ENCODE assay signal across 17 cellular contexts in genomic region chr10:11680496-11680895, GRCh38.
DNase-seq lines count a peak whose midpoint lies in the region; ATAC-seq, FAIRE-seq and TF ChIP-seq lines count a peak whose summit lies in the region.
"Had no signal": no experiment of that assay in that cellular context is flagged by ENCODE, and none has a peak within 500 bp of the region (broad histone marks: within the 10 kb centered on the region; RNA-seq: fewer than 3 reads in every experiment).

No MANE protein-coding gene starts in this region.

- H3K9me1 ChIP-seq in endothelial cell of umbilical vein (replicated peaks; ENCODE audit: control insufficient read depth, extremely low read depth, insufficient read depth, low read length): no peaks in the 10 kb centered on the region

- TF ChIP-seq CTCF in DOHH2 (IDR thresholded peaks at IDR 0.05; ENCODE audit: low read depth, low read length, poor library complexity, severe bottlenecking) (no peak), SU-DHL-6 (IDR thresholded peaks at IDR 0.05; ENCODE audit: insufficient read depth, low read length, poor library complexity, severe bottlenecking) (no peak), endothelial cell of umbilical vein (IDR thresholded peaks at IDR 0.05; ENCODE audit: extremely low read depth in 1 of 2, insufficient read depth in 1 of 2, low read depth in 1 of 2, low read length in 2 of 2) (no peak), spleen (IDR thresholded peaks at IDR 0.05 in 8 of 11, conservative IDR thresholded peaks at IDR 0.05 in 3 of 11) (no peak), A673 (conservative IDR thresholded peaks at IDR 0.05; ENCODE audit: low read depth, low read length) (no peak)

- peaks cover 29% of the 10 kb centered on the region for H3K79me2 ChIP-seq in DOHH2 (ENCODE audit: control insufficient read depth, low read length)
- H3K79me2 ChIP-seq in SU-DHL-6 (ENCODE audit: insufficient read depth, low read length): peaks cover 1% of the 10 kb centered on the region; the same call in 1 of the 2 replicates
- H3K79me2 ChIP-seq in endothelial cell of umbilical vein (ENCODE audit: control insufficient read depth, insufficient read depth, low read length): no peaks in the 10 kb centered on the region

- H4K20me1 ChIP-seq in DOHH2 (ENCODE audit: control insufficient read depth, insufficient read depth, low read depth, low read length): no peaks in the 10 kb centered on the region
- no peaks in the 10 kb centered on the region for H4K20me1 ChIP-seq in SU-DHL-6 (ENCODE audit: low read depth, low read length)
- H4K20me1 ChIP-seq in endothelial cell of umbilical vein (replicated peaks; ENCODE audit: control insufficient read depth, extremely low read depth, insufficient read depth, low read length): no peaks in the 10 kb centered on the region

- H2AFZ ChIP-seq in SU-DHL-6 (ENCODE audit: low read depth, low read length, severe bottlenecking) (no peak overlapping the region), endothelial cell of umbilical vein (ENCODE audit: low read depth, low read length) (no peak overlapping the region)

- H3K9me2 ChIP-seq in DOHH2 (replicated peaks; ENCODE audit: control insufficient read depth, low read length) (no peaks in the 10 kb centered on the region), SU-DHL-6 (replicated peaks; ENCODE audit: insufficient read depth, low read length) (no peaks in the 10 kb centered on the region)

- 59 to 84% (median 64%) methylated on average over 6 of the region's 6 CpGs for WGBS in spleen, 5 donors

- H3K9me3 ChIP-seq in DOHH2 (ENCODE audit: control insufficient read depth, insufficient read depth, low read length) (peaks cover 9% of the 10 kb centered on the region; the same call in 1 of the 2 replicates), SU-DHL-6 (ENCODE audit: insufficient read depth, low read length) (no peaks in the 10 kb centered on the region), endothelial cell of umbilical vein (replicated peaks; ENCODE audit: control insufficient read depth, insufficient read depth, low read length) (no peaks in the 10 kb centered on the region), spleen (no peaks in the 10 kb centered on the region), A673 (ENCODE audit: low read depth, low read length, poor library complexity, severe bottlenecking) (no peaks in the 10 kb centered on the region)

- H3F3A ChIP-seq in DOHH2 (ENCODE audit: control insufficient read depth, insufficient read depth) (peaks cover 85% of the 10 kb centered on the region), SU-DHL-6 (ENCODE audit: insufficient read depth) (peaks cover 90% of the 10 kb centered on the region)

- H3K27me3 ChIP-seq in DOHH2 (ENCODE audit: control insufficient read depth, low read length): no peaks in the 10 kb centered on the region
- no peaks in the 10 kb centered on the region for H3K27me3 ChIP-seq in SU-DHL-6 (ENCODE audit: low read length)
- no peaks in the 10 kb centered on the region for H3K27me3 ChIP-seq in endothelial cell of umbilical vein (ENCODE audit: control insufficient read depth in 2 of 2, insufficient read depth in 2 of 2, low read length in 2 of 2)
- no peaks in the 10 kb centered on the region for H3K27me3 ChIP-seq in spleen (replicated peaks in 1 of 7)
- no peaks in the 10 kb centered on the region for H3K27me3 ChIP-seq in A673 (replicated peaks; ENCODE audit: insufficient read depth, low read depth, low read length, poor library complexity)

- dilution Hi-C loops in endothelial cell of umbilical vein (cut with MboI; ENCODE audit: extremely low pct_ligation_motif_present, low sequenced_read_pairs): no loop called here

- no TSS peak for BruUV-seq in endothelial cell of umbilical vein (replicated peaks; lab: Mats Ljungman, UMichigan)
- BruUV-seq in A673 (replicated peaks; lab: Mats Ljungman, UMichigan): no TSS peak

- DNase-seq in endothelial cell of umbilical vein (ENCODE audit: low read depth, low spot score) (peak; percentile 21), spleen (peak; percentile 4), NCI-H526 (lab: John Stamatoyannopoulos, UW) (no peak), A673 (ENCODE audit: low spot score) (no peak)
- DNase-seq: CD4-positive, CD25-positive, alpha-beta regulatory T cell; DMS53 had no signal

- POLR2A ChIA-PET in endothelial cell of umbilical vein (lab: Charles Lee) (no interaction called here), A673 (lab: Charles Lee; ENCODE audit: low non-redundant PET) (interaction anchor here (0.6 kb wide), 1 partner anchor 128 kb away, joined by 4 read pairs; no protein-coding TSS in a partner anchor)

- peaks cover 98% of the 10 kb centered on the region for H3K4me1 ChIP-seq in DOHH2 (ENCODE audit: control insufficient read depth, low read length)
- H3K4me1 ChIP-seq in endothelial cell of umbilical vein (ENCODE audit: control insufficient read depth, extremely low read depth, insufficient read depth, low read length): peaks cover 35% of the 10 kb centered on the region
- H3K4me1 ChIP-seq in spleen: peaks cover 25 to 98% (median 64%) of the 10 kb centered on the region in 6 donors
- peaks cover 36% of the 10 kb centered on the region for H3K4me1 ChIP-seq in A673 (ENCODE audit: insufficient read depth, low read length, poor library complexity, severe bottlenecking)

- peaks cover 61% of the 10 kb centered on the region for H3K36me3 ChIP-seq in DOHH2 (ENCODE audit: control insufficient read depth, low read length)
- H3K36me3 ChIP-seq in SU-DHL-6 (ENCODE audit: low read length): 0 out of 2 replicates have a peak, but pooled peaks cover 7% of the 10 kb centered on the region
- no peaks in the 10 kb centered on the region for H3K36me3 ChIP-seq in endothelial cell of umbilical vein (ENCODE audit: control insufficient read depth in 2 of 2, extremely low read depth in 1 of 2, insufficient read depth in 2 of 2, low read length in 2 of 2)
- no peaks in the 10 kb centered on the region for H3K36me3 ChIP-seq in spleen
- H3K36me3 ChIP-seq in A673 (ENCODE audit: insufficient read depth, low read length, poor library complexity, severe bottlenecking): no peaks in the 10 kb centered on the region
- H3K36me3 ChIP-seq: HAP-1 had no signal

- peak overlapping the region; percentile 76 for H3K4me3 ChIP-seq in DOHH2 (ENCODE audit: low read length)
- H3K4me3 ChIP-seq in SU-DHL-6 (ENCODE audit: insufficient read depth, low read length, poor library complexity, severe bottlenecking): no peak overlapping the region
- H3K4me3 ChIP-seq in endothelial cell of umbilical vein (replicated peaks in 1 of 3; ENCODE audit: insufficient read depth in 1 of 3, low read depth in 1 of 3, low read length in 3 of 3): no peak overlapping the region
- no peak overlapping the region for H3K4me3 ChIP-seq in spleen
- H3K4me3 ChIP-seq in A673 (ENCODE audit: low read depth, low read length, poor library complexity, severe bottlenecking): no peak overlapping the region
- H3K4me3 ChIP-seq: GM12878, HAP-1 had no signal

- no peak for FAIRE-seq in endothelial cell of umbilical vein (lab: Jason Lieb, UNC)
- FAIRE-seq: A204.1, GM12878, GM18507, H1, HepG2, HTR-8/SVneo had no signal

- H3K9ac ChIP-seq in SU-DHL-6 (ENCODE audit: low read length): peak overlapping the region; percentile 70; the same call in 1 of the 2 replicates
- H3K9ac ChIP-seq in endothelial cell of umbilical vein (replicated peaks; ENCODE audit: extremely low read depth, insufficient read depth, low read length): no peak overlapping the region

- intact Hi-C loops in endothelial cell of umbilical vein (cut with micrococcal nuclease): loop anchor here (1.0 kb wide), 1 partner anchor 69 kb away; the partner anchor contains the start of gene USP6NL
- intact Hi-C loops in spleen (cut with DNase I; ENCODE audit: low total_unique reads): no loop called here
- intact Hi-C loops in A673 (cut with micrococcal nuclease; ENCODE audit: unreplicated experiment): no loop called here

- CTCF ChIA-PET in endothelial cell of umbilical vein (lab: Charles Lee) (interaction anchor here (1.0 to 2.0 kb wide), 2 partner anchors 45 to 128 kb away, joined by 3 to 6 read pairs; no protein-coding TSS in a partner anchor), A673 (lab: Charles Lee) (no interaction called here)

- no peak for TF ChIP-seq POLR2A in endothelial cell of umbilical vein (IDR thresholded peaks at IDR 0.05; ENCODE audit: low read depth, low read length)
- no peak for TF ChIP-seq POLR2A in spleen (IDR thresholded peaks at IDR 0.05)

- ATAC-seq in GM21423 (IDR thresholded peaks at IDR 0.05; ENCODE audit: unreplicated experiment): no peak
- no peak for ATAC-seq in HG02840 (IDR thresholded peaks at IDR 0.05; ENCODE audit: low FRiP score, unreplicated experiment)
- ATAC-seq: GM12878, HepG2 had no signal

- peak overlapping the region; percentile 99 for H3K27ac ChIP-seq in DOHH2 (ENCODE audit: low read depth, low read length)
- peak overlapping the region; percentile 99 for H3K27ac ChIP-seq in SU-DHL-6 (ENCODE audit: low read depth, low read length)
- H3K27ac ChIP-seq in endothelial cell of umbilical vein (ENCODE audit: insufficient read depth, low read depth, low read length): peak overlapping the region; percentile 32
- peak overlapping the region in 3 of 8 donors; percentile 28 to 94 (median 90) for H3K27ac ChIP-seq in spleen
- H3K27ac ChIP-seq in A673 (ENCODE audit: low read depth, low read length, poor library complexity, severe bottlenecking): no peak overlapping the region

- peak overlapping the region; percentile 99 for H3K4me2 ChIP-seq in DOHH2 (ENCODE audit: low read length)
- no peak overlapping the region for H3K4me2 ChIP-seq in SU-DHL-6 (ENCODE audit: low read depth, low read length, poor library complexity, severe bottlenecking)
- H3K4me2 ChIP-seq in endothelial cell of umbilical vein (ENCODE audit: insufficient read depth, low read length): peak overlapping the region; percentile 74

TF ChIP-seq in endothelial cell of umbilical vein, 7 proteins besides CTCF, POLR2A, EP300 and RAD21:
- TF ChIP-seq MAX (IDR thresholded peaks at IDR 0.05; ENCODE audit: insufficient read depth, insufficient read length) (no peak), JUN (IDR thresholded peaks at IDR 0.05; ENCODE audit: borderline replicate concordance, insufficient read depth, insufficient read length, low read depth) (no peak), EZH2 (IDR thresholded peaks at IDR 0.05; ENCODE audit: borderline replicate concordance, low read depth, low read length, severe bottlenecking) (no peak), MYC (IDR thresholded peaks at IDR 0.05; ENCODE audit: low read depth, low read length) (no peak), FOS (IDR thresholded peaks at IDR 0.05; ENCODE audit: borderline replicate concordance, insufficient read depth, low read length) (no peak), GATA2 (IDR thresholded peaks at IDR 0.05; ENCODE audit: insufficient read depth, insufficient read length, low read depth, low read length) (no peak), POLR2AphosphoS5 (IDR thresholded peaks at IDR 0.05; ENCODE audit: insufficient read depth, low read depth, low read length) (no peak)

Comparison
In these comparisons a context has a peak if more than half of its experiments do, and no peak if none do; other contexts are left out.
1. DNase-seq: peak in endothelial cell of umbilical vein (single experiment) and spleen (single experiment); none in NCI-H526 (0 of 2) and A673 (single experiment).